In genomic region chr3:123352134-123352554, GRCh38 we compare ENCODE assay signal across 26 cellular contexts.
DNase-seq lines count a peak whose midpoint lies in the region; ATAC-seq and TF ChIP-seq lines count a peak whose summit lies in the region.
"Had no signal": no experiment of that assay in that cellular context is flagged by ENCODE, and none has a peak within 500 bp of the region (broad histone marks: within the 10 kb centered on the region; RNA-seq: fewer than 3 reads in every experiment).

No MANE protein-coding gene starts in this region.

- H2BK5ac ChIP-seq in neuronal stem cell (ENCODE audit: low read length), result no peak overlapping the region

- peaks cover 30 to 51% of the 10 kb centered on the region in 2 donors for H3K27me3 Mint-ChIP-seq in natural killer cell treated with Interleukin-12 subunit alpha and Interleukin-12 subunit beta and Interleukin-15 and Interleukin-18, amount 100 ng/mL, for 72 hours
- H3K27me3 Mint-ChIP-seq in natural killer cell (ENCODE audit: low read depth in 2 of 2) (peaks cover 25 to 27% of the 10 kb centered on the region in 2 donors), progenitor cell of endocrine pancreas (peaks cover 7% of the 10 kb centered on the region)

- WGBS in heart right ventricle, 2 donors, result 53 to 64% methylated on average over 14 to 15 of the region's 15 CpGs
- no CpG with 5 or more reads among the region's 15 CpGs for WGBS in neuronal stem cell (ENCODE audit: extremely low coverage in 2 of 2, insufficient read length in 2 of 2, insufficient replicate concordance in 1 of 2), 2 donors

- H2BK15ac ChIP-seq in neuronal stem cell (ENCODE audit: low read length), result no peak overlapping the region

- no peaks in the 10 kb centered on the region for H3K9me3 Mint-ChIP-seq in natural killer cell treated with Interleukin-12 subunit alpha and Interleukin-12 subunit beta and Interleukin-15 and Interleukin-18, amount 100 ng/mL, for 72 hours
- H3K9me3 Mint-ChIP-seq in natural killer cell, result no peaks in the 10 kb centered on the region
- H3K9me3 Mint-ChIP-seq in progenitor cell of endocrine pancreas (ENCODE audit: low read depth), result peaks cover 7% of the 10 kb centered on the region
- H3K9me3 Mint-ChIP-seq: activated naive CD4-positive, alpha-beta T cell treated with anti-CD3 and anti-CD28 coated beads, Interleukin-2, amount 10 ng/mL, durations not matched to agents 7 days and 5 days had no signal

- TF ChIP-seq CTCF in natural killer cell (IDR thresholded peaks at IDR 0.05) (no peak), heart right ventricle (IDR thresholded peaks at IDR 0.05) (no peak), progenitor cell of endocrine pancreas (IDR thresholded peaks at IDR 0.05; ENCODE audit: unreplicated experiment) (no peak), GM10266 (IDR thresholded peaks at IDR 0.05; ENCODE audit: control insufficient read depth, insufficient read depth, low read depth, missing control alignments) (no peak)

- H3K27me3 ChIP-seq in heart right ventricle (peaks cover 0 to 4% (median 0%) of the 10 kb centered on the region in 7 donors), neuronal stem cell (ENCODE audit: control insufficient read depth in 3 of 3, insufficient read depth in 3 of 3, low read depth in 1 of 3, low read length in 3 of 3) (peaks cover 0 to 34% (median 0%) of the 10 kb centered on the region in 3 experiments)

- peaks cover 6 to 80% (median 62%) of the 10 kb centered on the region in 9 donors for H3K4me1 ChIP-seq in heart right ventricle
- H3K4me1 ChIP-seq in neuronal stem cell (ENCODE audit: control insufficient read depth in 2 of 2, insufficient read depth in 1 of 2, low read depth in 1 of 2, low read length in 2 of 2), result peaks cover 0 to 6% of the 10 kb centered on the region in 2 donors

- H2AK5ac ChIP-seq in neuronal stem cell (ENCODE audit: low read depth, low read length), result peak overlapping the region; percentile 9

- H2BK120ac ChIP-seq in neuronal stem cell (ENCODE audit: low read depth, low read length), result no peak overlapping the region

- H3K36me3 Mint-ChIP-seq in natural killer cell treated with Interleukin-12 subunit alpha and Interleukin-12 subunit beta and Interleukin-15 and Interleukin-18, amount 100 ng/mL, for 72 hours, result no peaks in the 10 kb centered on the region
- no peaks in the 10 kb centered on the region for H3K36me3 Mint-ChIP-seq in natural killer cell
- H3K36me3 Mint-ChIP-seq in progenitor cell of endocrine pancreas (ENCODE audit: insufficient read depth), result peaks cover 8% of the 10 kb centered on the region
- H3K36me3 Mint-ChIP-seq: activated naive CD4-positive, alpha-beta T cell treated with anti-CD3 and anti-CD28 coated beads, Interleukin-2, amount 10 ng/mL, durations not matched to agents 7 days and 5 days had no signal

- peak; percentile 34 for DNase-seq in natural killer cell treated with Interleukin-12 subunit alpha and Interleukin-12 subunit beta and Interleukin-15 and Interleukin-18, amount 100 ng/mL, for 72 hours (ENCODE audit: low spot score)
- DNase-seq in natural killer cell (no peak), heart right ventricle (peak; percentile 53 to 68), neuronal stem cell (ENCODE audit: low spot score) (no peak), NCI-H526 (lab: John Stamatoyannopoulos, UW) (no peak), progenitor cell of endocrine pancreas (ENCODE audit: low spot score, unreplicated experiment) (no peak), GM10266 (ENCODE audit: extremely low spot score) (no peak)
- DNase-seq in stimulated activated CD4-positive, alpha-beta T cell treated with anti-CD3 and anti-CD28 coated beads, Interleukin-2, amount 100 ng/mL, for 24 hours, result no peak
- DNase-seq: activated CD8-positive, alpha-beta memory T cell treated with anti-CD3 and anti-CD28 coated beads for 24 hours; activated naive CD4-positive, alpha-beta T cell treated with anti-CD3 and anti-CD28 coated beads, Interleukin-2, amount 10 ng/mL, durations not matched to agents 7 days and 5 days; activated T-cell treated with anti-CD3 and anti-CD28 coated beads, Interleukin-2, amount 50 U/mL, for 48 hours; anterior cingulate cortex; COR-L47; DMS79 treated with DMSO at 0.1 percent for 48 hours; effector memory CD4-positive, alpha-beta T cell; H7; NCI-H2081 treated with DMSO at 0.1 percent for 48 hours; NCI-H446; stimulated activated CD4-positive, alpha-beta T cell treated with anti-CD3 and anti-CD28 coated beads, Interleukin-2, amount 100 ng/mL, for 48 hours; stimulated activated naive CD4-positive, alpha-beta T cell treated with Interleukin-2 at 50 U/mL for 16 hours; T1000; trophoblast cell had no signal

- H3K36me3 ChIP-seq in heart right ventricle (no peaks in the 10 kb centered on the region), neuronal stem cell (replicated peaks in 1 of 2; ENCODE audit: control insufficient read depth in 2 of 2, insufficient read depth in 2 of 2, low read length in 2 of 2) (no peaks in the 10 kb centered on the region)

- H3K4ac ChIP-seq in neuronal stem cell (ENCODE audit: low read length), result no peak overlapping the region

- no peak overlapping the region for H3K9ac ChIP-seq in neuronal stem cell (ENCODE audit: low read depth, low read length, poor library complexity)
- H3K9ac ChIP-seq: KMS-11 had no signal

- no peak overlapping the region for H3K4me3 Mint-ChIP-seq in natural killer cell treated with Interleukin-12 subunit alpha and Interleukin-12 subunit beta and Interleukin-15 and Interleukin-18, amount 100 ng/mL, for 72 hours
- H3K4me3 Mint-ChIP-seq in natural killer cell (no peak overlapping the region), progenitor cell of endocrine pancreas (ENCODE audit: low read depth) (no peak overlapping the region)
- H3K4me3 Mint-ChIP-seq: activated naive CD4-positive, alpha-beta T cell treated with anti-CD3 and anti-CD28 coated beads, Interleukin-2, amount 10 ng/mL, durations not matched to agents 7 days and 5 days; B cell had no signal

- no peak overlapping the region for H3K27ac Mint-ChIP-seq in natural killer cell treated with Interleukin-12 subunit alpha and Interleukin-12 subunit beta and Interleukin-15 and Interleukin-18, amount 100 ng/mL, for 72 hours
- H3K27ac Mint-ChIP-seq in natural killer cell (no peak overlapping the region), progenitor cell of endocrine pancreas (no peak overlapping the region)
- H3K27ac Mint-ChIP-seq: activated naive CD4-positive, alpha-beta T cell treated with anti-CD3 and anti-CD28 coated beads, Interleukin-2, amount 10 ng/mL, durations not matched to agents 7 days and 5 days; B cell had no signal

- no peaks in the 10 kb centered on the region for H3K4me1 Mint-ChIP-seq in natural killer cell treated with Interleukin-12 subunit alpha and Interleukin-12 subunit beta and Interleukin-15 and Interleukin-18, amount 100 ng/mL, for 72 hours (ENCODE audit: low read depth in 2 of 2)
- H3K4me1 Mint-ChIP-seq in natural killer cell (no peaks in the 10 kb centered on the region), progenitor cell of endocrine pancreas (ENCODE audit: low read depth) (peaks cover 1% of the 10 kb centered on the region)
- H3K4me1 Mint-ChIP-seq: activated naive CD4-positive, alpha-beta T cell treated with anti-CD3 and anti-CD28 coated beads, Interleukin-2, amount 10 ng/mL, durations not matched to agents 7 days and 5 days; B cell had no signal

- H2AFZ ChIP-seq in neuronal stem cell (ENCODE audit: low read length), result no peak overlapping the region

- intact Hi-C loops in natural killer cell (cut with micrococcal nuclease), result no loop called here
- intact Hi-C loops in heart right ventricle (cut with DNase I), result loop anchor here in 1 of 10 donors (2.0 kb wide), 1 partner anchor 21 kb away; no protein-coding TSS in a partner anchor

- no peak overlapping the region for H2BK12ac ChIP-seq in neuronal stem cell (ENCODE audit: low read length)

- H3K79me1 ChIP-seq in neuronal stem cell (ENCODE audit: low read depth, low read length), result no peaks in the 10 kb centered on the region

- H3K27ac ChIP-seq in heart right ventricle (peak overlapping the region in 9 of 10 donors; percentile 41 to 96 (median 70)), neuronal stem cell (replicated peaks; ENCODE audit: low read length) (no peak overlapping the region)
- H3K27ac ChIP-seq: KMS-11 had no signal

- peak overlapping the region; percentile 21 for H3K18ac ChIP-seq in neuronal stem cell (ENCODE audit: low read length)

- H3K4me2 ChIP-seq in neuronal stem cell (ENCODE audit: insufficient read depth, low read length, poor library complexity, severe bottlenecking), result no peak overlapping the region
- H3K4me2 ChIP-seq: KMS-11 had no signal

- H3K9me3 ChIP-seq in heart right ventricle (peaks cover 0 to 10% (median 0%) of the 10 kb centered on the region in 11 donors), neuronal stem cell (replicated peaks in 1 of 2; ENCODE audit: control insufficient read depth in 2 of 2, insufficient read depth in 1 of 2, low read depth in 1 of 2, low read length in 2 of 2) (peaks cover 0 to 4% of the 10 kb centered on the region in 2 donors)

- H4K91ac ChIP-seq in neuronal stem cell (ENCODE audit: low read depth, low read length, poor library complexity), result no peak overlapping the region

- no peak overlapping the region for H3K14ac ChIP-seq in neuronal stem cell (ENCODE audit: low read length)

- no peak overlapping the region for H3K4me3 ChIP-seq in heart right ventricle
- no peak overlapping the region for H3K4me3 ChIP-seq in neuronal stem cell (ENCODE audit: low read length in 2 of 2)
- H3K4me3 ChIP-seq: lung had no signal

- H4K8ac ChIP-seq in neuronal stem cell (ENCODE audit: low read depth, low read length), result no peak overlapping the region

- peak overlapping the region; percentile 47 for H3K23ac ChIP-seq in neuronal stem cell (ENCODE audit: low read depth, low read length, poor library complexity)

- no peak for ATAC-seq in natural killer cell treated with Interleukin-12 subunit alpha and Interleukin-12 subunit beta and Interleukin-15 and Interleukin-18, amount 100 ng/mL, for 72 hours
- ATAC-seq in natural killer cell, result no peak
- peak; percentile 52 to 87 (median 72) for ATAC-seq in heart right ventricle
- ATAC-seq: SK-N-SH treated with all-trans-retinoic acid at 6 μM for 48 hours had no signal

Comparison
In these comparisons a context has a peak if more than half of its experiments do, and no peak if none do; other contexts are left out.
1. DNase-seq: peak in natural killer cell treated with Interleukin-12 subunit alpha and Interleukin-12 subunit beta and Interleukin-15 and Interleukin-18, amount 100 ng/mL, for 72 hours (single experiment) and heart right ventricle (2 of 2); none in natural killer cell (single experiment), neuronal stem cell (single experiment), stimulated activated CD4-positive, alpha-beta T cell treated with anti-CD3 and anti-CD28 coated beads, Interleukin-2, amount 100 ng/mL, for 24 hours (0 of 2), NCI-H526 (0 of 2), progenitor cell of endocrine pancreas (single experiment) and GM10266 (single experiment).
2. ATAC-seq: peak in heart right ventricle (8 of 8); none in natural killer cell treated with Interleukin-12 subunit alpha and Interleukin-12 subunit beta and Interleukin-15 and Interleukin-18, amount 100 ng/mL, for 72 hours (0 of 2) and natural killer cell (0 of 3).